Comparison of ENCODE assay signal across 8 cellular contexts in genomic region chr6:63764318-63764916, GRCh38.
DNase-seq lines count a peak whose midpoint lies in the region; ATAC-seq, FAIRE-seq and TF ChIP-seq lines count a peak whose summit lies in the region.

No MANE protein-coding gene starts in this region.

- ATAC-seq in GM19351 (IDR thresholded peaks at IDR 0.05; ENCODE audit: unreplicated experiment) = peak; percentile 66
- no peak for ATAC-seq in HG03571 (IDR thresholded peaks at IDR 0.05; ENCODE audit: unreplicated experiment)

- TF ChIP-seq CTCF in AG09319 (IDR thresholded peaks at IDR 0.05; ENCODE audit: low read depth, low read length) = peak; percentile 22
- peak; percentile 9 for TF ChIP-seq CTCF in bronchial epithelial cell (IDR thresholded peaks at IDR 0.05; ENCODE audit: insufficient read depth, low read length, severe bottlenecking)

- no peak overlapping the region for H3K4me3 ChIP-seq in bronchial epithelial cell (ENCODE audit: low read depth, low read length)

- no peak for FAIRE-seq in bronchial epithelial cell (lab: Jason Lieb, UNC)

- DNase-seq in AG09319 (ENCODE audit: extremely low read depth, low read depth) (peak; percentile 2), NCI-H345 treated with DMSO at 0.1 percent for 48 hours (lab: John Stamatoyannopoulos, UW; ENCODE audit: unreplicated experiment) (peak; percentile 44), bronchial epithelial cell (ENCODE audit: low read depth) (peak; percentile 45), midbrain (lab: John Stamatoyannopoulos, UW) (peak; percentile 51), posterior cingulate gyrus (no peak)
- DNase-seq in stimulated activated CD4-positive, alpha-beta T cell treated with anti-CD3 and anti-CD28 coated beads, Interleukin-1b, Interleukin-23, amount 100 ng/mL, for 48 hours = no peak

- no peaks in the 10 kb centered on the region for H3K36me3 ChIP-seq in bronchial epithelial cell (ENCODE audit: control insufficient read depth, insufficient read depth, low read length)

- H3K27me3 ChIP-seq in bronchial epithelial cell (ENCODE audit: control insufficient read depth, insufficient read depth, low read length) = no peaks in the 10 kb centered on the region

- intact Hi-C loops in posterior cingulate gyrus (cut with DNase I) = loop anchor here (1.0 to 5.0 kb wide), 4 partner anchors 74 to 412 kb away; partner anchors contain the start of gene PHF3

Comparison
In these comparisons a context has a peak if more than half of its experiments do, and no peak if none do; other contexts are left out.
1. DNase-seq: peak in AG09319 (single experiment), NCI-H345 treated with DMSO at 0.1 percent for 48 hours (single experiment), bronchial epithelial cell (single experiment) and midbrain (single experiment); none in posterior cingulate gyrus (0 of 10) and stimulated activated CD4-positive, alpha-beta T cell treated with anti-CD3 and anti-CD28 coated beads, Interleukin-1b, Interleukin-23, amount 100 ng/mL, for 48 hours (single experiment).